17 cellular contexts compared by ENCODE assay signal in genomic region chr19:23855676-23856075, GRCh38.
"Had no signal": no experiment of that assay in that cellular context is flagged by ENCODE, and none has a peak within 500 bp of the region (broad histone marks: within the 10 kb centered on the region; RNA-seq: fewer than 3 reads in every experiment).

No MANE protein-coding gene starts in this region.

- H3K27me3 ChIP-seq: body of pancreas, neutrophil, tibial artery, uterus had no signal

- H3K9me3 ChIP-seq: neutrophil, uterus had no signal

- DNase-seq: activated CD4-positive, alpha-beta T cell treated with anti-CD3 and anti-CD28 coated beads, Interleukin-2, amount 50 U/mL, for 1 hour; activated CD4-positive, CD25-positive, alpha-beta regulatory T cell; activated T-cell treated with anti-CD3 and anti-CD28 coated beads for 4 hours; amniotic stem cell; body of pancreas; central memory CD4-positive, alpha-beta T cell; cortex of kidney; effector memory CD4-positive, alpha-beta T cell; kidney glomerular epithelial cell; naive thymus-derived CD4-positive, alpha-beta T cell; posterior cingulate gyrus; stimulated activated CD4-positive, alpha-beta T cell treated with anti-CD3 and anti-CD28 coated beads, Interleukin-4, amount 100 ng/mL, for 4 hours; tibial artery; uterus had no signal

- ATAC-seq: body of pancreas; naive thymus-derived CD4-positive, alpha-beta T cell had no signal

- H3K36me3 ChIP-seq: neutrophil, tibial artery, uterus had no signal

- H3K4me1 ChIP-seq: body of pancreas, tibial artery, uterus had no signal

- H3K27ac ChIP-seq: body of pancreas, neutrophil, skin epidermis, tibial artery, uterus had no signal

- H3K4me3 ChIP-seq: body of pancreas, lung, skin epidermis, tibial artery, uterus had no signal
